In the genomic region with DNA sequence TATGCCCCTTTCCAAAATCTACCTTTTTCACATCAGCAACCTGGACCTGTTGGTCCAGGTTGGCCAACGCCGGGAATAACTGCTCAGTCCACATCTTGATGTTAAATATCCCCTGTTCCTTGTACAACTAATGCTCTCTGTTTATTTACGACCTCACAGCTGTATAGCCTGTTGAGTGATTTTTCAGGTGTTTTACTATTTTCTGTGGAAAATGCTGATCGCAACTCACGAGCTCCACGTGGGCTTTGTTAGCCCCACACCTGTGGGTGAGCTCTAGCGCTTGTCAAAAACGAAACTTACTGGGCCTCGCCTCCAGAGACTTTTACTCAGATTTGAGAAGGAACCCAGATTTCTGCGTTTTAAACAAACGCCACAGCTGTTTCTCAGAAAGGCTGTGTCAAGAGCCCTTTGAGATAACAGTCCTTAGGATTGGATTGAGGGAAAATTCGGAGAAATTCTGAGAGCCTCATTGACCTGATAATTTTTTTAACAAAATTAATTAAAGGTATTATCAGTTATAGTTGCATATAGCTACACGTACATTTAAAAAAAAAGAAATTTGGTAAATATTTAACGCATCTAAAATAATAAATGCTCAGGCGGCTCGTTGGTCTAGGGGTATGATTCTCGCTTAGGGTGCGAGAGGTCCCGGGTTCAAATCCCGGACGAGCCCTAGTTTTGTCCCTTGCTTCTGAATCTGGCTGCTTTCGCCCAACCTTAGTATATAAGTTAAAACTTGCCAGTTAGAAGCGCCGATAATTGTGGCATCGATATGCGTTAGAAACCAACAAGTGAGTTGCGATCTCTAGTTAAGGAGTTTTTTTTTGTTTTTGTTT, we compare ENCODE assay signal across 8 cellular contexts. TPM values are rescaled to one million over a fixed set of nuclear protein-coding genes. Genes with fewer than 3 reads are reported as not detected.
A peak's percentile ranks its signal among the peaks of the same experiment; 100 is the strongest.
DNase-seq lines count a peak whose midpoint lies in the region; ATAC-seq lines count a peak whose summit lies in the region.

No MANE protein-coding gene starts in this region.

- no peak overlapping the region for H3K4me3 Mint-ChIP-seq in activated CD4-positive, alpha-beta T cell treated with anti-CD3 and anti-CD28 coated beads for 36 hours

- H3K9me3 ChIP-seq in mesodermal cell (ENCODE audit: control insufficient read depth, low read length): no peaks in the 10 kb centered on the region

- ATAC-seq in activated CD4-positive, alpha-beta T cell treated with anti-CD3 and anti-CD28 coated beads for 36 hours: peak; percentile 23

- H3K4me1 ChIP-seq in mesodermal cell (ENCODE audit: control insufficient read depth, insufficient read depth, low read length, poor library complexity, severe bottlenecking): no peaks in the 10 kb centered on the region

- no peaks in the 10 kb centered on the region for H3K9me3 Mint-ChIP-seq in activated CD4-positive, alpha-beta T cell treated with anti-CD3 and anti-CD28 coated beads for 36 hours (ENCODE audit: low read depth)

- H3K4me1 Mint-ChIP-seq in activated CD4-positive, alpha-beta T cell treated with anti-CD3 and anti-CD28 coated beads for 36 hours: peaks cover 21% of the 10 kb centered on the region

- DNase-seq in activated gamma-delta T cell treated with Interleukin-2 at 50 U/mL for 16 hours (peak; percentile 23), activated gamma-delta T cell (lab: John Stamatoyannopoulos, UW) (no peak), NCI-H2081 (lab: John Stamatoyannopoulos, UW) (peak; percentile 33 to 67), ecto neural progenitor cell (ENCODE audit: low spot score) (peak; percentile 69), superior temporal gyrus (ENCODE audit: extremely low spot score) (peak; percentile 81), NCI-H1436 treated with DMSO at 0.1 percent for 48 hours (lab: John Stamatoyannopoulos, UW) (no peak)
- DNase-seq in activated CD4-positive, alpha-beta T cell treated with anti-CD3 and anti-CD28 coated beads for 36 hours: peak; percentile 77

- H3K27ac ChIP-seq in mesodermal cell (ENCODE audit: low read depth, low read length, severe bottlenecking): peak overlapping the region; percentile 32

- H3K36me3 Mint-ChIP-seq in activated CD4-positive, alpha-beta T cell treated with anti-CD3 and anti-CD28 coated beads for 36 hours (ENCODE audit: low read depth): no peaks in the 10 kb centered on the region

- WGBS in mesodermal cell (ENCODE audit: insufficient coverage in 2 of 2), 2 experiments: 2 to 7% methylated on average over 10 to 16 of the region's 27 CpGs

- POLR2A ChIA-PET in activated CD4-positive, alpha-beta T cell treated with anti-CD3 and anti-CD28 coated beads for 36 hours (lab: Charles Lee): interaction anchor here (0.5 to 1.1 kb wide), 4 partner anchors 14 to 282 kb away, joined by 3 to 6 read pairs (median 4); a partner anchor contains a TSS

- CTCF ChIA-PET in activated CD4-positive, alpha-beta T cell treated with anti-CD3 and anti-CD28 coated beads for 36 hours (lab: Charles Lee): interaction anchor here (0.7 to 3.5 kb wide), 9 partner anchors 13 to 358 kb away, joined by 3 to 15 read pairs (median 4); a partner anchor contains a TSS

- no peaks in the 10 kb centered on the region for H3K27me3 Mint-ChIP-seq in activated CD4-positive, alpha-beta T cell treated with anti-CD3 and anti-CD28 coated beads for 36 hours

- H3K4me3 ChIP-seq in mesodermal cell (ENCODE audit: extremely low read depth, insufficient read depth, low read length, poor library complexity, severe bottlenecking): peak overlapping the region; percentile 56

- no peaks in the 10 kb centered on the region for H3K36me3 ChIP-seq in mesodermal cell (ENCODE audit: control insufficient read depth, insufficient read depth, low read length)

- intact Hi-C loops in activated CD4-positive, alpha-beta T cell treated with anti-CD3 and anti-CD28 coated beads for 36 hours (cut with DNase I, micrococcal nuclease): loop anchor here (1.0 to 10.0 kb wide), 12 partner anchors 13 to 1197 kb away; a partner anchor contains a TSS

- H3K27ac Mint-ChIP-seq in activated CD4-positive, alpha-beta T cell treated with anti-CD3 and anti-CD28 coated beads for 36 hours: no peak overlapping the region

RNA-seq across cellular contexts. Expression of a gene that starts 16.7 kb away (rescaled TPM):
- total RNA-seq in activated CD4-positive, alpha-beta T cell treated with anti-CD3 and anti-CD28 coated beads for 36 hours: 10 to 100 TPM; 63.6 to 86.4 TPM
- polyA plus RNA-seq in mesodermal cell (2013, experiment 1 of 2): 67.9 TPM
- polyA plus RNA-seq in mesodermal cell (2013, experiment 2 of 2): 65.0 TPM

RNA-seq across cellular contexts. Expression of a gene that starts 41.9 kb away (rescaled TPM):
- 10 to 100 TPM; 21.5 to 24.9 TPM for total RNA-seq in activated CD4-positive, alpha-beta T cell treated with anti-CD3 and anti-CD28 coated beads for 36 hours
- polyA plus RNA-seq in mesodermal cell (2013, experiment 1 of 2): 20.4 TPM
- 19.2 TPM for polyA plus RNA-seq in mesodermal cell (2013, experiment 2 of 2)

RNA-seq across cellular contexts. Expression of a gene that starts 54.8 kb away (rescaled TPM):
- total RNA-seq in activated CD4-positive, alpha-beta T cell treated with anti-CD3 and anti-CD28 coated beads for 36 hours: not detected
- polyA plus RNA-seq in mesodermal cell (2013, experiment 1 of 2): not detected
- not detected for polyA plus RNA-seq in mesodermal cell (2013, experiment 2 of 2)

Comparison
In these comparisons a context has a peak if more than half of its experiments do, and no peak if none do; other contexts are left out.
1. DNase-seq: peak in activated gamma-delta T cell treated with Interleukin-2 at 50 U/mL for 16 hours (single experiment), NCI-H2081 (2 of 2), activated CD4-positive, alpha-beta T cell treated with anti-CD3 and anti-CD28 coated beads for 36 hours (single experiment), ecto neural progenitor cell (single experiment) and superior temporal gyrus (single experiment); none in activated gamma-delta T cell (single experiment) and NCI-H1436 treated with DMSO at 0.1 percent for 48 hours (single experiment).